In the genomic region with DNA sequence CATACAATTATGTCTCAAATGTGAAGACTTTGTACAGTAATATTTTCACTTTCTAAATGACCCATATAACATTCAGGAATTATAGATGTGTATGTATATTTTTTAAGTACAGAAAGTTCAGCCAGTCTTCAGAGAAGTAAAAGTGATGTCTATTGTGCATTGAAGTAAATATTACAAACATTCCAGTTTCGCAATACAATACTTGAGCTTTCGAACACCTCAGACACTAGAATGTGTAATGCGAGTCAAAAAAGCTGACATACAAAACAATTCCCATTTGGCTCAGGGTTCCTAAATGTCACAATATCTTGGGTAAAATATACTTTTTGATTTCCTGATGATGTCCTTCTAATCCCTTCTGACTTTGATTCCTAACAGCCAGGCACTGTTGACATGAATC, we compare ENCODE assay signal across 16 cellular contexts.
"Had no signal": no experiment of that assay in that cellular context is flagged by ENCODE, and none has a peak within 500 bp of the region (broad histone marks: within the 10 kb centered on the region; RNA-seq: fewer than 3 reads in every experiment).

No MANE protein-coding gene starts in this region.

- H3K27me3 ChIP-seq: adrenal gland, heart left ventricle, pancreas, tibial artery, uterus had no signal

- H3K27ac ChIP-seq: adrenal gland, heart left ventricle, pancreas, tibial artery, uterus had no signal

- H3K4me3 Mint-ChIP-seq: activated CD4-positive, alpha-beta T cell treated with anti-CD3 and anti-CD28 coated beads, Interleukin-2, amount 10 ng/mL, durations not matched to agents 7 days and 5 days; central memory CD8-positive, alpha-beta T cell; naive B cell; stimulated activated memory B cell treated with anti-CD40 and anti-IgM and Interleukin-4, amounts not matched to agents 10 μg/mL and 1 μg/mL and 100 μg/mL, for 72 hours had no signal

- H3K36me3 ChIP-seq: adrenal gland, heart left ventricle, pancreas, tibial artery, uterus had no signal

- DNase-seq: activated CD4-positive, alpha-beta T cell treated with anti-CD3 and anti-CD28 coated beads, Interleukin-2, amount 10 ng/mL, durations not matched to agents 7 days and 5 days; activated naive CD4-positive, alpha-beta T cell; adrenal gland; effector memory CD4-positive, alpha-beta T cell; foreskin melanocyte; heart left ventricle; left colon; naive B cell; pancreas; retina; stimulated activated CD4-positive, alpha-beta T cell treated with anti-CD3 and anti-CD28 coated beads, Interleukin-2, amount 100 ng/mL, for 48 hours; tibial artery; uterus had no signal

- H3K9me3 Mint-ChIP-seq: activated CD4-positive, alpha-beta T cell treated with anti-CD3 and anti-CD28 coated beads, Interleukin-2, amount 10 ng/mL, durations not matched to agents 7 days and 5 days; central memory CD8-positive, alpha-beta T cell had no signal

- H3K9me3 ChIP-seq: adrenal gland, heart left ventricle, pancreas, tibial artery, uterus had no signal

- H3K4me1 ChIP-seq: adrenal gland, pancreas, tibial artery, uterus had no signal

- H3K27ac Mint-ChIP-seq: activated CD4-positive, alpha-beta T cell treated with anti-CD3 and anti-CD28 coated beads, Interleukin-2, amount 10 ng/mL, durations not matched to agents 7 days and 5 days; naive B cell; stimulated activated memory B cell treated with anti-CD40 and anti-IgM and Interleukin-4, amounts not matched to agents 10 μg/mL and 1 μg/mL and 100 μg/mL, for 72 hours had no signal

- H3K27me3 Mint-ChIP-seq: activated CD4-positive, alpha-beta T cell treated with anti-CD3 and anti-CD28 coated beads, Interleukin-2, amount 10 ng/mL, durations not matched to agents 7 days and 5 days had no signal

- H3K4me1 Mint-ChIP-seq: activated CD4-positive, alpha-beta T cell treated with anti-CD3 and anti-CD28 coated beads, Interleukin-2, amount 10 ng/mL, durations not matched to agents 7 days and 5 days; central memory CD8-positive, alpha-beta T cell; naive B cell; stimulated activated memory B cell treated with anti-CD40 and anti-IgM and Interleukin-4, amounts not matched to agents 10 μg/mL and 1 μg/mL and 100 μg/mL, for 72 hours had no signal

- H3K4me3 ChIP-seq: adrenal gland, heart left ventricle, lung, pancreas, tibial artery, uterus had no signal

- ATAC-seq: heart left ventricle; left colon; pancreas; stimulated activated memory B cell treated with anti-CD40 and anti-IgM and Interleukin-4, amounts not matched to agents 10 μg/mL and 1 μg/mL and 100 μg/mL, for 72 hours had no signal
